Comparison of ENCODE assay signal across 1 cellular context in genomic region chr22:50011447-50012200, GRCh38.
TF ChIP-seq lines count a peak whose summit lies in the region.

No MANE protein-coding gene starts in this region.

TF ChIP-seq in HepG2, 621 proteins besides CTCF, POLR2A, EP300 and RAD21:
- TF ChIP-seq ATF5 (CRISPR knock-in tag; IDR thresholded peaks at IDR 0.05; ENCODE audit: low read depth) = no peak
- TF ChIP-seq EZH2 (conservative IDR thresholded peaks at IDR 0.05; ENCODE audit: low read depth, low read length) = 0 out of 2 replicates have a peak, but pooled peaks have one; percentile 50
- TF ChIP-seq HNRNPL (IDR thresholded peaks at IDR 0.05; ENCODE audit: low read depth, low read length) = 0 out of 2 replicates have a peak, but pooled peaks have one; percentile 34
- no peak for TF ChIP-seq SIN3A (IDR thresholded peaks at IDR 0.05; ENCODE audit: borderline replicate concordance, low read depth, low read length)
- no peak for TF ChIP-seq POGZ (CRISPR knock-in tag; IDR thresholded peaks at IDR 0.05)
- TF ChIP-seq GTF2F1 (IDR thresholded peaks at IDR 0.05; ENCODE audit: low read length) = no peak
- TF ChIP-seq PBX3 (CRISPR knock-in tag; IDR thresholded peaks at IDR 0.05; ENCODE audit: borderline replicate concordance) = no peak
- TF ChIP-seq E2F5 (CRISPR knock-in tag; conservative IDR thresholded peaks at IDR 0.05) = no peak
- no peak for TF ChIP-seq DDIT3 (CRISPR knock-in tag; IDR thresholded peaks at IDR 0.05)
- TF ChIP-seq MTA3 (CRISPR knock-in tag; IDR thresholded peaks at IDR 0.05) = no peak
- TF ChIP-seq ZEB1 (IDR thresholded peaks at IDR 0.05; ENCODE audit: insufficient replicate concordance, low read depth) = no peak
- no peak for TF ChIP-seq PHB2 (IDR thresholded peaks at IDR 0.05; ENCODE audit: partially characterized antibody)
- no peak for TF ChIP-seq GMEB1 (CRISPR knock-in tag; IDR thresholded peaks at IDR 0.05; ENCODE audit: borderline replicate concordance)
